ENCODE assay signal across 11 cellular contexts in genomic region chr12:1350055-1350933, GRCh38.
DNase-seq lines count a peak whose midpoint lies in the region; ATAC-seq and TF ChIP-seq lines count a peak whose summit lies in the region.
"Had no signal": no experiment of that assay in that cellular context is flagged by ENCODE, and none has a peak within 500 bp of the region (broad histone marks: within the 10 kb centered on the region; RNA-seq: fewer than 3 reads in every experiment).

No MANE protein-coding gene starts in this region.

- intact Hi-C loops in CD14-positive monocyte (cut with micrococcal nuclease): no loop called here

- peak overlapping the region; percentile 35 to 57 (median 46) for H3K27ac Mint-ChIP-seq in nephron
- no peak overlapping the region for H3K27ac Mint-ChIP-seq in CD14-positive monocyte
- H3K27ac Mint-ChIP-seq: memory B cell had no signal

- H3K27me3 Mint-ChIP-seq in nephron (ENCODE audit: low read depth): no peaks in the 10 kb centered on the region
- no peaks in the 10 kb centered on the region for H3K27me3 Mint-ChIP-seq in CD14-positive monocyte (ENCODE audit: low read depth in 3 of 3)
- H3K27me3 Mint-ChIP-seq: memory B cell had no signal

- TF ChIP-seq CTCF in nephron (IDR thresholded peaks at IDR 0.05; ENCODE audit: unreplicated experiment in 3 of 3) (no peak), CD14-positive monocyte (IDR thresholded peaks at IDR 0.05) (no peak)

- ATAC-seq in HG03565 (IDR thresholded peaks at IDR 0.05; ENCODE audit: unreplicated experiment): no peak

- H3K4me3 Mint-ChIP-seq in nephron (no peak overlapping the region), CD14-positive monocyte (no peak overlapping the region)
- H3K4me3 Mint-ChIP-seq: memory B cell had no signal

- H3K36me3 Mint-ChIP-seq in nephron (ENCODE audit: low read depth): peaks cover 13% of the 10 kb centered on the region
- peaks cover 9 to 13% of the 10 kb centered on the region in 2 donors for H3K36me3 Mint-ChIP-seq in CD14-positive monocyte

- DNase-seq in AG20443 (ENCODE audit: low spot score): peak; percentile 83
- peak; percentile 26 for DNase-seq in NCI-H526 treated with DMSO at 0.1 percent for 48 hours (lab: John Stamatoyannopoulos, UW)
- DNase-seq in fibroblast of gingiva (ENCODE audit: low read depth): peak; percentile 70
- no peak for DNase-seq in CD14-positive monocyte (ENCODE audit: low spot score)
- no peak for DNase-seq in NK-92 treated with Interleukin-12 subunit alpha and Interleukin-12 subunit beta, amount 100 ng/mL, for 24 hours (lab: John Stamatoyannopoulos, UW)
- DNase-seq in NCI-H1105 (lab: John Stamatoyannopoulos, UW): no peak
- DNase-seq: DMS153, SIG-M5 had no signal

- H3K4me1 Mint-ChIP-seq in nephron (peaks cover 24% of the 10 kb centered on the region), CD14-positive monocyte (peaks cover 6% of the 10 kb centered on the region)
- H3K4me1 Mint-ChIP-seq: memory B cell had no signal

- peaks cover 4% of the 10 kb centered on the region for H3K9me3 Mint-ChIP-seq in nephron
- no peaks in the 10 kb centered on the region for H3K9me3 Mint-ChIP-seq in CD14-positive monocyte
- H3K9me3 Mint-ChIP-seq: memory B cell had no signal

Comparison
In these comparisons a context has a peak if more than half of its experiments do, and no peak if none do; other contexts are left out.
1. DNase-seq: peak in AG20443 (single experiment), NCI-H526 treated with DMSO at 0.1 percent for 48 hours (single experiment) and fibroblast of gingiva (single experiment); none in CD14-positive monocyte (single experiment), NK-92 treated with Interleukin-12 subunit alpha and Interleukin-12 subunit beta, amount 100 ng/mL, for 24 hours (single experiment) and NCI-H1105 (single experiment).
2. H3K27ac Mint-ChIP-seq: peak in nephron (3 of 3); none in CD14-positive monocyte (0 of 7).